Comparison of ENCODE assay signal across 10 cellular contexts in the genomic region with DNA sequence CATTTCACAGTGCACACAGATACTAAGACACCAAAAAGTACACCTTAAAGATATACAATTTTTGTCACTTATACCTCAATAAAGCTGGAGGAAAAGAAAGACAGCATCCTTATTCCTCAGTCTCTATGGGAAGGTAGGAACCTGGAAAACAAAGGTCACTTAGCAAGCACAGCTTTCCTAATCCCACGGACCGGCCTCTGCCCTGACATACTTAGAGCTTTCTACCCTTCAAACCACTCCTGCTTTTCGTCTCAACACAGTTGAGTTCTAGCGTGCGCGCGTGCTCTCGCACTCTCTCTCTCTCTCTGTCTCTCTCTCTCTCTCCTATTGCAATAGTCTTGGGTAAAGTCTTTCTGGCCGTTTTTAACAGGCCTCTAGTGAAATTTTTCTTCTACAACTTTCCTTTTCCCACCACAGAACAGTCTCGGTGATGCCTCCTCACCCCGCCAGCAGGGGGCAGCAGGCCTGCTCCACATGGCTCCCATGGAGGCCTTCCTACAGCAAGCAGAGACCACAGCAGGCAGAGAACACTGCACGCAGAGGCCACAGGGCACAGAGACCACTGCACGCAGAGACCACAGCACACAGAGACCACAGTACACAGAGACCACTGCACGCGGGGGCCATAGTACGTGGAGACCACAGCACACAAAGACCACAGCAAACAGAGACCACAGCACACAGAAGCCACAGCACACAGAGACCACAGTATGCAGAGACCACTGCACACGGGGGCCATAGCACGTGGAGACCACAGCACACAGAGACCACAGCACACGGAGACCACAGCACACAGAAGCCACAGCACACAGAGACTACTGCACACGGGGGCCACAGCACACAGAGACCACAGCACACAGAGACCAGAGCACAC.
DNase-seq lines count a peak whose midpoint lies in the region; ATAC-seq, FAIRE-seq and TF ChIP-seq lines count a peak whose summit lies in the region.
"Had no signal": no experiment of that assay in that cellular context is flagged by ENCODE, and none has a peak within 500 bp of the region (broad histone marks: within the 10 kb centered on the region; RNA-seq: fewer than 3 reads in every experiment).

No MANE protein-coding gene starts in this region.

- in situ Hi-C loops in transverse colon (cut with MboI; ENCODE audit: low pct_ligation_motif_present in 1 of 4, low pct_unique_long_range_greater_than_20kb in 1 of 4, low sequenced_read_pairs in 3 of 4): no loop called here

- FAIRE-seq in GM19239 (lab: Jason Lieb, UNC): no peak

- DNase-seq in COLO668 (lab: John Stamatoyannopoulos, UW; ENCODE audit: unreplicated experiment): peak; percentile 70
- DNase-seq in GM19239 (ENCODE audit: insufficient read length, low spot score): peak; percentile 24
- peak; percentile 7 for DNase-seq in SW480 (ENCODE audit: low spot score)
- DNase-seq in adipocyte (ENCODE audit: low read depth): peak; percentile 17
- DNase-seq in memory B cell (ENCODE audit: low spot score in 2 of 2): peak; percentile 22 to 24
- DNase-seq in transverse colon: peak; percentile 46
- no peak for DNase-seq in globus pallidus (ENCODE audit: low spot score)

- H3K27me3 ChIP-seq in adipocyte (replicated peaks; ENCODE audit: control insufficient read depth, insufficient read depth, low read length) (peaks cover 28% of the 10 kb centered on the region), transverse colon (peaks cover 5% of the 10 kb centered on the region)

- H3K36me3 ChIP-seq in adipocyte (ENCODE audit: control insufficient read depth, insufficient read depth, low read length, severe bottlenecking) (no peaks in the 10 kb centered on the region), transverse colon (no peaks in the 10 kb centered on the region)

- H3K27ac Mint-ChIP-seq in memory B cell: no peak overlapping the region

- no peak for TF ChIP-seq EP300 in transverse colon (IDR thresholded peaks at IDR 0.05; ENCODE audit: low read depth)

- H3K36me3 Mint-ChIP-seq in memory B cell: no peaks in the 10 kb centered on the region

- no peaks in the 10 kb centered on the region for H3K27me3 Mint-ChIP-seq in memory B cell
- H3K27me3 Mint-ChIP-seq: stimulated activated naive CD8-positive, alpha-beta T cell treated with anti-CD3 and anti-CD28 coated beads, Interleukin-15, Interleukin-2, amounts not matched to agents 100 ng/mL and 50 ng/mL, for 24 hours had no signal

- no peaks in the 10 kb centered on the region for H3K9me3 Mint-ChIP-seq in memory B cell
- H3K9me3 Mint-ChIP-seq: stimulated activated naive CD8-positive, alpha-beta T cell treated with anti-CD3 and anti-CD28 coated beads, Interleukin-15, Interleukin-2, amounts not matched to agents 100 ng/mL and 50 ng/mL, for 24 hours had no signal

- intact Hi-C loops in transverse colon (cut with DNase I; ENCODE audit: low total_unique reads): no loop called here

- WGBS in transverse colon (ENCODE audit: low coverage in 1 of 2), 2 donors: 48 to 69% methylated on average over 5 to 20 of the region's 20 CpGs

- H3K9ac ChIP-seq in adipocyte (ENCODE audit: low read length): no peak overlapping the region

- no peaks in the 10 kb centered on the region for H3K4me1 Mint-ChIP-seq in memory B cell

- H3K4me3 ChIP-seq in adipocyte (ENCODE audit: low read length): no peak overlapping the region
- H3K4me3 ChIP-seq in transverse colon: no peak overlapping the region
- H3K4me3 ChIP-seq: SK-N-MC had no signal

- TF ChIP-seq CTCF in transverse colon (IDR thresholded peaks at IDR 0.05): peak; percentile 46 to 70 (median 61)

- H3K27ac ChIP-seq in transverse colon: no peak overlapping the region
- H3K27ac ChIP-seq: SK-N-MC had no signal

- H3K9me3 ChIP-seq in adipocyte (ENCODE audit: control insufficient read depth, low read length) (no peaks in the 10 kb centered on the region), transverse colon (no peaks in the 10 kb centered on the region)

- no peak for TF ChIP-seq POLR2A in transverse colon (IDR thresholded peaks at IDR 0.05)

- H3K4me3 Mint-ChIP-seq in memory B cell: no peak overlapping the region
- H3K4me3 Mint-ChIP-seq: stimulated activated naive CD8-positive, alpha-beta T cell treated with anti-CD3 and anti-CD28 coated beads, Interleukin-15, Interleukin-2, amounts not matched to agents 100 ng/mL and 50 ng/mL, for 24 hours had no signal

- H3K4me1 ChIP-seq in adipocyte (ENCODE audit: control insufficient read depth, insufficient read depth, low read length) (no peaks in the 10 kb centered on the region), transverse colon (no peaks in the 10 kb centered on the region)

- ATAC-seq in HG03378 (IDR thresholded peaks at IDR 0.05; ENCODE audit: unreplicated experiment) (peak; percentile 71), memory B cell (ENCODE audit: low read depth) (peak; percentile 52)
